In genomic region chr1:32205401-32206370, GRCh38 we compare ENCODE assay signal across 8 cellular contexts. TPM values are rescaled to one million over a fixed set of nuclear protein-coding genes. Genes with fewer than 3 reads are reported as not detected.
DNase-seq lines count a peak whose midpoint lies in the region; ATAC-seq, FAIRE-seq and TF ChIP-seq lines count a peak whose summit lies in the region.

Gene IQCC, plus strand, starts transcription at chr1:32205671. Its CDS starts 11 bp downstream, at chr1:32205682.

- ATAC-seq in activated CD8-positive, alpha-beta T cell treated with anti-CD3 and anti-CD28 coated beads, Interleukin-2, amount 10 ng/mL, durations not matched to agents 7 days and 5 days = peak; percentile 79
- peak; percentile 91 to 93 for ATAC-seq in lower lobe of right lung
- no peak for ATAC-seq in GM19467 (IDR thresholded peaks at IDR 0.05; ENCODE audit: unreplicated experiment)

- POLR2A ChIA-PET in activated CD8-positive, alpha-beta T cell treated with anti-CD3 and anti-CD28 coated beads, Interleukin-2, amount 10 ng/mL, durations not matched to agents 7 days and 5 days (lab: Charles Lee) = interaction anchor here (0.6 to 3.8 kb wide), 14 partner anchors 10 to 419 kb away, joined by 3 to 22 read pairs (median 3); partner anchors contain the start of genes BSDC1, MARCKSL1 and TXLNA

- no peaks in the 10 kb centered on the region for H3K27me3 ChIP-seq in lower lobe of right lung (ENCODE audit: low read depth)

- CTCF ChIA-PET in activated CD8-positive, alpha-beta T cell treated with anti-CD3 and anti-CD28 coated beads, Interleukin-2, amount 10 ng/mL, durations not matched to agents 7 days and 5 days (lab: Charles Lee) = interaction anchor here (0.9 to 4.3 kb wide), 6 partner anchors 9 to 208 kb away, joined by 3 to 47 read pairs (median 4); no protein-coding TSS in a partner anchor

- peaks cover 39% of the 10 kb centered on the region for H3K36me3 Mint-ChIP-seq in activated CD8-positive, alpha-beta T cell treated with anti-CD3 and anti-CD28 coated beads, Interleukin-2, amount 10 ng/mL, durations not matched to agents 7 days and 5 days (ENCODE audit: low read depth)

- H3K9me3 ChIP-seq in lower lobe of right lung = no peaks in the 10 kb centered on the region

- peak within 1 kb of the TSS; percentile 71 for H3K4me3 ChIP-seq in lower lobe of right lung

- intact Hi-C loops in lower lobe of right lung (cut with DNase I) = no loop called here

- H3K4me1 ChIP-seq in lower lobe of right lung = peaks cover 30% of the 10 kb centered on the region

- H3K4me3 Mint-ChIP-seq in activated CD8-positive, alpha-beta T cell treated with anti-CD3 and anti-CD28 coated beads, Interleukin-2, amount 10 ng/mL, durations not matched to agents 7 days and 5 days = peak within 1 kb of the TSS; percentile 88

- H3K27me3 Mint-ChIP-seq in activated CD8-positive, alpha-beta T cell treated with anti-CD3 and anti-CD28 coated beads, Interleukin-2, amount 10 ng/mL, durations not matched to agents 7 days and 5 days (ENCODE audit: low read depth) = no peaks in the 10 kb centered on the region

- DNase-seq in GM18507 (ENCODE audit: extremely low spot score, insufficient read length, low read depth) = peak; percentile 94
- peak; percentile 85 for DNase-seq in HPDE6-E6E7 (ENCODE audit: extremely low spot score)
- DNase-seq in NCI-H82 treated with DMSO at 0.1 percent for 48 hours (lab: John Stamatoyannopoulos, UW; ENCODE audit: unreplicated experiment) = peak; percentile 49
- peak; percentile 88 for DNase-seq in activated CD8-positive, alpha-beta T cell treated with anti-CD3 and anti-CD28 coated beads, Interleukin-2, amount 10 ng/mL, durations not matched to agents 7 days and 5 days
- DNase-seq in ecto neural progenitor cell (ENCODE audit: low spot score) = peak; percentile 90
- DNase-seq in lower lobe of right lung = peak; percentile 93
- DNase-seq in stimulated activated CD4-positive, alpha-beta T cell treated with anti-CD3 and anti-CD28 coated beads, Interleukin-4, amount 100 ng/mL, for 48 hours (ENCODE audit: low read depth in 2 of 2) = peak; percentile 77 to 82

- peak within 1 kb of the TSS; percentile 86 for H3K27ac Mint-ChIP-seq in activated CD8-positive, alpha-beta T cell treated with anti-CD3 and anti-CD28 coated beads, Interleukin-2, amount 10 ng/mL, durations not matched to agents 7 days and 5 days

- TF ChIP-seq CTCF in lower lobe of right lung (IDR thresholded peaks at IDR 0.05) = no peak

- no peaks in the 10 kb centered on the region for H3K36me3 ChIP-seq in lower lobe of right lung

- FAIRE-seq in GM18507 (lab: Jason Lieb, UNC) = peak; percentile 88

- peaks cover 49% of the 10 kb centered on the region for H3K4me1 Mint-ChIP-seq in activated CD8-positive, alpha-beta T cell treated with anti-CD3 and anti-CD28 coated beads, Interleukin-2, amount 10 ng/mL, durations not matched to agents 7 days and 5 days (ENCODE audit: low read depth)

- peak within 1 kb of the TSS; percentile 54 for H3K27ac ChIP-seq in lower lobe of right lung

- H3K9me3 Mint-ChIP-seq in activated CD8-positive, alpha-beta T cell treated with anti-CD3 and anti-CD28 coated beads, Interleukin-2, amount 10 ng/mL, durations not matched to agents 7 days and 5 days (ENCODE audit: insufficient read depth) = no peaks in the 10 kb centered on the region

RNA-seq across cellular contexts. Expression of gene IQCC, which starts in this region (rescaled TPM):
- 1 to 10 TPM; 6.1 to 6.3 TPM for total RNA-seq in activated CD8-positive, alpha-beta T cell treated with anti-CD3 and anti-CD28 coated beads, Interleukin-2, amount 10 ng/mL, durations not matched to agents 7 days and 5 days
- 2.0 TPM for total RNA-seq in lower lobe of right lung
